20 cellular contexts compared by ENCODE assay signal in genomic region chr10:54758791-54759190, GRCh38. TPM values are rescaled to one million over a fixed set of nuclear protein-coding genes. Genes with fewer than 3 reads are reported as not detected.
DNase-seq lines count a peak whose midpoint lies in the region; ATAC-seq, FAIRE-seq and TF ChIP-seq lines count a peak whose summit lies in the region.
"Had no signal": no experiment of that assay in that cellular context is flagged by ENCODE, and none has a peak within 500 bp of the region (broad histone marks: within the 10 kb centered on the region; RNA-seq: fewer than 3 reads in every experiment).

No MANE protein-coding gene starts in this region.

- H3K79me1 ChIP-seq in mesendoderm (ENCODE audit: low read length): no peaks in the 10 kb centered on the region

- H3K27me3 ChIP-seq in PC-9 (ENCODE audit: insufficient read depth, low read depth) (no peaks in the 10 kb centered on the region), bronchial epithelial cell (ENCODE audit: control insufficient read depth, insufficient read depth, low read length) (no peaks in the 10 kb centered on the region), mesendoderm (ENCODE audit: insufficient read depth, low read length, poor library complexity) (no peaks in the 10 kb centered on the region)

- no peak overlapping the region for H2BK15ac ChIP-seq in mesendoderm (replicated peaks; ENCODE audit: low read depth)

- H3K4me1 ChIP-seq in PC-9 (replicated peaks; ENCODE audit: insufficient read depth) (no peaks in the 10 kb centered on the region), mesendoderm (ENCODE audit: control insufficient read depth, low read depth, low read length) (no peaks in the 10 kb centered on the region)

- no peak overlapping the region for H2BK120ac ChIP-seq in mesendoderm (ENCODE audit: low read depth, low read length)

- H3K56ac ChIP-seq in mesendoderm (ENCODE audit: low read length): no peak overlapping the region

- no peaks in the 10 kb centered on the region for H3K9me2 ChIP-seq in PC-9 (ENCODE audit: insufficient read depth)

- H3K4ac ChIP-seq in mesendoderm (ENCODE audit: low read depth, low read length): no peak overlapping the region

- H3K9me3 ChIP-seq in PC-9 (ENCODE audit: insufficient read depth, low read depth): no peaks in the 10 kb centered on the region

- no peak overlapping the region for H3K27ac Mint-ChIP-seq in activated naive CD4-positive, alpha-beta T cell treated with anti-CD3 and anti-CD28 coated beads, Interleukin-2, amount 50 U/mL, for 72 hours

- POLR2A ChIA-PET in PC-9 (lab: Charles Lee; ENCODE audit: unreplicated experiment): no interaction called here

- TF ChIP-seq CTCF in PC-9 (conservative IDR thresholded peaks at IDR 0.05) (no peak), bronchial epithelial cell (IDR thresholded peaks at IDR 0.05; ENCODE audit: insufficient read depth, low read length, severe bottlenecking) (no peak)

- no peak for FAIRE-seq in bronchial epithelial cell (lab: Jason Lieb, UNC)
- FAIRE-seq: K562 had no signal

- ATAC-seq in HG03097 (IDR thresholded peaks at IDR 0.05; ENCODE audit: low FRiP score, unreplicated experiment): no peak
- ATAC-seq in activated naive CD4-positive, alpha-beta T cell treated with anti-CD3 and anti-CD28 coated beads, Interleukin-2, amount 50 U/mL, for 72 hours: no peak
- ATAC-seq: K562 had no signal

- in situ Hi-C loops in Caki2 (cut with HindIII; ENCODE audit: low pct_unique_long_range_greater_than_20kb, low sequenced_read_pairs): no loop called here

- no peaks in the 10 kb centered on the region for H3K36me3 Mint-ChIP-seq in activated naive CD4-positive, alpha-beta T cell treated with anti-CD3 and anti-CD28 coated beads, Interleukin-2, amount 50 U/mL, for 72 hours

- H3K9ac ChIP-seq in mesendoderm (ENCODE audit: low read length): no peak overlapping the region

- H3K18ac ChIP-seq in mesendoderm (ENCODE audit: low read length): no peak overlapping the region

- H3F3A ChIP-seq in PC-9 (ENCODE audit: insufficient read depth, low read depth): no peaks in the 10 kb centered on the region

- no peak overlapping the region for H4K5ac ChIP-seq in mesendoderm (ENCODE audit: low read length)

- intact Hi-C loops in PC-9 (cut with micrococcal nuclease; ENCODE audit: unreplicated experiment): no loop called here

- H2AK5ac ChIP-seq in mesendoderm (ENCODE audit: low read length): no peak overlapping the region

- CTCF ChIA-PET in PC-9 (lab: Charles Lee): no interaction called here

- H3K36me3 ChIP-seq in PC-9 (ENCODE audit: low read depth) (no peaks in the 10 kb centered on the region), bronchial epithelial cell (ENCODE audit: control insufficient read depth, insufficient read depth, low read length) (no peaks in the 10 kb centered on the region), mesendoderm (ENCODE audit: control insufficient read depth, insufficient read depth, low read length) (no peaks in the 10 kb centered on the region)

- H3K9me3 Mint-ChIP-seq in activated naive CD4-positive, alpha-beta T cell treated with anti-CD3 and anti-CD28 coated beads, Interleukin-2, amount 50 U/mL, for 72 hours: peaks cover 0 to 9% of the 10 kb centered on the region in 2 donors
- H3K9me3 Mint-ChIP-seq: H9 had no signal

- no peaks in the 10 kb centered on the region for H3K79me2 ChIP-seq in PC-9 (ENCODE audit: low read depth)
- H3K79me2 ChIP-seq in mesendoderm (ENCODE audit: control insufficient read depth, insufficient read depth, low read length): no peaks in the 10 kb centered on the region

- no peaks in the 10 kb centered on the region for H4K20me1 ChIP-seq in PC-9 (ENCODE audit: insufficient read depth)

- H3K4me3 ChIP-seq in PC-9: no peak overlapping the region
- no peak overlapping the region for H3K4me3 ChIP-seq in bronchial epithelial cell (ENCODE audit: low read depth, low read length)
- no peak overlapping the region for H3K4me3 ChIP-seq in mesendoderm (ENCODE audit: low read length)
- H3K4me3 ChIP-seq: K562 had no signal

- no peak overlapping the region for H3K4me2 ChIP-seq in PC-9
- H3K4me2 ChIP-seq in mesendoderm (ENCODE audit: low read length): no peak overlapping the region

- H2BK5ac ChIP-seq in mesendoderm (ENCODE audit: low read length): no peak overlapping the region

- DNase-seq in Caki2 (ENCODE audit: low read depth): peak; percentile 1
- no peak for DNase-seq in PC-9
- DNase-seq in bronchial epithelial cell (ENCODE audit: low read depth): peak; percentile 3
- peak; percentile 80 for DNase-seq in mesendoderm
- no peak for DNase-seq in SHP77 (lab: John Stamatoyannopoulos, UW)
- no peak for DNase-seq in activated naive CD4-positive, alpha-beta T cell treated with anti-CD3 and anti-CD28 coated beads, Interleukin-2, amount 50 U/mL, for 72 hours (ENCODE audit: low spot score in 2 of 2)
- DNase-seq in T-helper 9 cell: no peak
- DNase-seq: H9, MV-4-11, NCI-H1417 treated with DMSO at 0.1 percent for 48 hours, NCI-H2081 treated with DMSO at 0.1 percent for 48 hours, NCI-H2227 treated with DMSO at 0.1 percent for 48 hours, NCI-H524, SIG-M5 had no signal

- H3K23ac ChIP-seq in mesendoderm (ENCODE audit: low read length): no peak overlapping the region

- 0 out of 2 replicates have a peak overlapping the region, but pooled peaks have one; percentile 8 for H2AFZ ChIP-seq in PC-9

- BruUV-seq in PC-9 (replicated peaks; lab: Mats Ljungman, UMichigan): no TSS peak

- H3K27ac ChIP-seq in PC-9 (no peak overlapping the region), mesendoderm (ENCODE audit: low read depth, low read length) (no peak overlapping the region)
- H3K27ac ChIP-seq: C4-2B, HL-60 had no signal

- no peak overlapping the region for H4K8ac ChIP-seq in mesendoderm (ENCODE audit: low read depth, low read length)

- WGBS in mesendoderm (ENCODE audit: extremely low coverage, insufficient coverage, low lambda C conversion rate): no CpG with 5 or more reads among the region's 2 CpGs

RNA-seq across cellular contexts. Expression of gene PCDH15, which starts 42.2 kb away (rescaled TPM):
- not detected in 2 replicates for total RNA-seq in Caki2 (2014; rRNA removed; shearing (Covaris generic); ENCODE audit: low replicate concordance)
- total RNA-seq in PC-9 (2021): not detected in 2 replicates
- total RNA-seq in bronchial epithelial cell: not detected in 2 replicates
- 0.21 TPM for polyA plus RNA-seq in mesendoderm (2013, experiment 1 of 2)
- 0.34 TPM for polyA plus RNA-seq in mesendoderm (2013, experiment 2 of 2)
- total RNA-seq in activated naive CD4-positive, alpha-beta T cell treated with anti-CD3 and anti-CD28 coated beads, Interleukin-2, amount 50 U/mL, for 72 hours: not detected
- total RNA-seq: A673, K562, RPMI7951 had no signal
- polyA plus RNA-seq: K562 had no signal

Comparison
In these comparisons a context has a peak if more than half of its experiments do, and no peak if none do; other contexts are left out.
1. DNase-seq: peak in Caki2 (single experiment), bronchial epithelial cell (single experiment) and mesendoderm (single experiment); none in PC-9 (0 of 2), SHP77 (0 of 2), activated naive CD4-positive, alpha-beta T cell treated with anti-CD3 and anti-CD28 coated beads, Interleukin-2, amount 50 U/mL, for 72 hours (0 of 2) and T-helper 9 cell (single experiment).